Comparison of ENCODE assay signal across 20 cellular contexts in genomic region chr5:127936439-127936972, GRCh38.
DNase-seq lines count a peak whose midpoint lies in the region; ATAC-seq and TF ChIP-seq lines count a peak whose summit lies in the region.
"Had no signal": no experiment of that assay in that cellular context is flagged by ENCODE, and none has a peak within 500 bp of the region (broad histone marks: within the 10 kb centered on the region; RNA-seq: fewer than 3 reads in every experiment).

No MANE protein-coding gene starts in this region.

- ATAC-seq in GM18498 (IDR thresholded peaks at IDR 0.05; ENCODE audit: unreplicated experiment) (peak; percentile 50), natural killer cell (peak; percentile 67 to 85 (median 79)), gastrocnemius medialis (no peak)
- ATAC-seq: heart right ventricle, left lobe of liver had no signal

- no peaks in the 10 kb centered on the region for H3K9me2 ChIP-seq in PC-9 (ENCODE audit: insufficient read depth)

- no peaks in the 10 kb centered on the region for H4K20me1 ChIP-seq in PC-9 (ENCODE audit: insufficient read depth)

- H3F3A ChIP-seq in PC-9 (ENCODE audit: insufficient read depth, low read depth) = peaks cover 34% of the 10 kb centered on the region

- BruUV-seq in PC-9 (replicated peaks; lab: Mats Ljungman, UMichigan) = no TSS peak

- H3K27ac ChIP-seq in PC-9 (peak overlapping the region; percentile 73), gastrocnemius medialis (no peak overlapping the region)
- H3K27ac ChIP-seq: cardiac muscle cell, epithelial cell of prostate, heart right ventricle, sigmoid colon, SK-N-MC, tibial artery had no signal

- no peak for TF ChIP-seq POLR2A in gastrocnemius medialis (IDR thresholded peaks at IDR 0.05)

- H3K4me1 Mint-ChIP-seq in natural killer cell = peaks cover 8 to 14% of the 10 kb centered on the region in 2 donors

- in situ Hi-C loops in gastrocnemius medialis (cut with MboI; ENCODE audit: low sequenced_read_pairs in 4 of 4) = no loop called here

- H3K4me2 ChIP-seq in PC-9 = peak overlapping the region; percentile 57

- no peaks in the 10 kb centered on the region for H3K79me2 ChIP-seq in PC-9 (ENCODE audit: low read depth)

- H3K27me3 Mint-ChIP-seq in natural killer cell (ENCODE audit: low read depth in 2 of 2) = no peaks in the 10 kb centered on the region
- H3K27me3 Mint-ChIP-seq: naive B cell had no signal

- peak; percentile 44 for DNase-seq in NK-92 treated with Interleukin-12 subunit alpha and Interleukin-12 subunit beta, amount 100 ng/mL, for 24 hours (lab: John Stamatoyannopoulos, UW)
- no peak for DNase-seq in NK-92 (lab: John Stamatoyannopoulos, UW; ENCODE audit: unreplicated experiment)
- peak; percentile 33 to 89 for DNase-seq in PC-9
- peak; percentile 14 for DNase-seq in natural killer cell
- DNase-seq in H7 = no peak
- no peak for DNase-seq in NCI-H446 (lab: John Stamatoyannopoulos, UW)
- no peak for DNase-seq in gastrocnemius medialis
- DNase-seq: 8988T, COR-L47, heart right ventricle, MM.1S, naive B cell, NCI-H2171 treated with DMSO at 0.1 percent for 48 hours, sigmoid colon, tibial artery had no signal

- intact Hi-C loops in PC-9 (cut with micrococcal nuclease; ENCODE audit: unreplicated experiment) = loop anchor here (5.0 kb wide), 1 partner anchor 51 kb away; no protein-coding TSS in a partner anchor
- intact Hi-C loops in natural killer cell (cut with micrococcal nuclease) = no loop called here
- intact Hi-C loops in gastrocnemius medialis (cut with DNase I; ENCODE audit: low total_unique reads) = no loop called here

- TF ChIP-seq CTCF in PC-9 (conservative IDR thresholded peaks at IDR 0.05) = no peak
- TF ChIP-seq CTCF in natural killer cell (IDR thresholded peaks at IDR 0.05) = no peak
- no peak for TF ChIP-seq CTCF in gastrocnemius medialis (IDR thresholded peaks at IDR 0.05 in 4 of 5, conservative IDR thresholded peaks at IDR 0.05 in 1 of 5)

- peak overlapping the region; percentile 69 to 78 for H3K27ac Mint-ChIP-seq in natural killer cell

- H3K4me1 ChIP-seq in PC-9 (replicated peaks; ENCODE audit: insufficient read depth) (peaks cover 40% of the 10 kb centered on the region), gastrocnemius medialis (peaks cover 0 to under 1% of the 10 kb centered on the region in 2 donors)
- H3K4me1 ChIP-seq: tibial artery had no signal

- peak overlapping the region; percentile 62 for H3K4me3 Mint-ChIP-seq in natural killer cell
- H3K4me3 Mint-ChIP-seq: naive B cell had no signal

- H3K9me3 Mint-ChIP-seq in natural killer cell = no peaks in the 10 kb centered on the region
- H3K9me3 Mint-ChIP-seq: naive B cell had no signal

- H3K36me3 ChIP-seq in PC-9 (ENCODE audit: low read depth) = no peaks in the 10 kb centered on the region
- no peaks in the 10 kb centered on the region for H3K36me3 ChIP-seq in H7 (replicated peaks; ENCODE audit: control insufficient read depth, insufficient read depth, low read length)
- H3K36me3 ChIP-seq in gastrocnemius medialis = no peaks in the 10 kb centered on the region
- H3K36me3 ChIP-seq: cardiac muscle cell, heart right ventricle, sigmoid colon, tibial artery had no signal

- H3K36me3 Mint-ChIP-seq in natural killer cell = no peaks in the 10 kb centered on the region

- no peaks in the 10 kb centered on the region for H3K27me3 ChIP-seq in PC-9 (ENCODE audit: insufficient read depth, low read depth)
- H3K27me3 ChIP-seq in H7 (ENCODE audit: control insufficient read depth, insufficient read depth, low read length) = peaks cover 59% of the 10 kb centered on the region
- H3K27me3 ChIP-seq in gastrocnemius medialis = no peaks in the 10 kb centered on the region
- H3K27me3 ChIP-seq: cardiac muscle cell, heart right ventricle, sigmoid colon, tibial artery had no signal

- POLR2A ChIA-PET in PC-9 (lab: Charles Lee; ENCODE audit: unreplicated experiment) = interaction anchor here (0.7 kb wide), 1 partner anchor 39 kb away, joined by 3 read pairs; no protein-coding TSS in a partner anchor

- H3K4me3 ChIP-seq in PC-9 (no peak overlapping the region), H7 (ENCODE audit: insufficient read depth, low read depth, low read length) (no peak overlapping the region), gastrocnemius medialis (no peak overlapping the region)
- H3K4me3 ChIP-seq: cardiac muscle cell, heart right ventricle, sigmoid colon, SK-N-MC, tibial artery had no signal

- no peak overlapping the region for H2AFZ ChIP-seq in PC-9

- CTCF ChIA-PET in PC-9 (lab: Charles Lee) = no interaction called here

- H3K9me3 ChIP-seq in PC-9 (ENCODE audit: insufficient read depth, low read depth) (no peaks in the 10 kb centered on the region), gastrocnemius medialis (no peaks in the 10 kb centered on the region)
- H3K9me3 ChIP-seq: heart right ventricle, sigmoid colon, tibial artery had no signal

Comparison
In these comparisons a context has a peak if more than half of its experiments do, and no peak if none do; other contexts are left out.
1. DNase-seq: peak in NK-92 treated with Interleukin-12 subunit alpha and Interleukin-12 subunit beta, amount 100 ng/mL, for 24 hours (single experiment), PC-9 (2 of 2) and natural killer cell (single experiment); none in NK-92 (single experiment), H7 (single experiment), NCI-H446 (0 of 2) and gastrocnemius medialis (0 of 2).
2. ATAC-seq: peak in GM18498 (single experiment) and natural killer cell (3 of 3); none in gastrocnemius medialis (0 of 2).